In the genomic region with DNA sequence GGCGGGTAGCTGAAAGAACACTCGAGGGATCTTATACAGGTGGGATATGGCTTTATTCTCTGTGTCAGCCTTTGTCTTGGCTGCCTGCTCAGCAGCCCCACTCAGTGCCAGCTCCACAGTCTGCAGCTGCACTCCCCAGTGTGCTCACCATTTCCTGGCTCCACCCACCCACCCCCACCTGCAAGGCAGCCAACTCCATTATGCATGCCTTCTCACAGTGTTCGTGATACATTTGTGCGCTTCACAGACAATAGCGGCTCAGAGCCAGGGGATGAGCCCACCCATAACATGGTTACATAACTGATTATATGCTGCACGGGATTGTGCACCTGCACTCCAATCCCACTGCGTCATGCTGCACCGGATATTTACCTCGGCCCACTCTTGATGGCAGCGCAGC, we compare ENCODE assay signal across 1 cellular context.
TF ChIP-seq lines count a peak whose summit lies in the region.

No MANE protein-coding gene starts in this region.

TF ChIP-seq in SK-N-SH, 30 proteins besides CTCF, POLR2A, EP300 and RAD21:
- TF ChIP-seq FOXM1 (IDR thresholded peaks at IDR 0.05; ENCODE audit: low read depth), result no peak
- no peak for TF ChIP-seq RFX5 (IDR thresholded peaks at IDR 0.05; ENCODE audit: low read length)
- no peak for TF ChIP-seq ELF1 (IDR thresholded peaks at IDR 0.05)
- TF ChIP-seq EZH2phosphoT487 (IDR thresholded peaks at IDR 0.05; ENCODE audit: borderline replicate concordance, low read depth), result no peak
- no peak for TF ChIP-seq CHD2 (IDR thresholded peaks at IDR 0.05; ENCODE audit: low read length, partially characterized antibody)
- TF ChIP-seq, protein P1, sequence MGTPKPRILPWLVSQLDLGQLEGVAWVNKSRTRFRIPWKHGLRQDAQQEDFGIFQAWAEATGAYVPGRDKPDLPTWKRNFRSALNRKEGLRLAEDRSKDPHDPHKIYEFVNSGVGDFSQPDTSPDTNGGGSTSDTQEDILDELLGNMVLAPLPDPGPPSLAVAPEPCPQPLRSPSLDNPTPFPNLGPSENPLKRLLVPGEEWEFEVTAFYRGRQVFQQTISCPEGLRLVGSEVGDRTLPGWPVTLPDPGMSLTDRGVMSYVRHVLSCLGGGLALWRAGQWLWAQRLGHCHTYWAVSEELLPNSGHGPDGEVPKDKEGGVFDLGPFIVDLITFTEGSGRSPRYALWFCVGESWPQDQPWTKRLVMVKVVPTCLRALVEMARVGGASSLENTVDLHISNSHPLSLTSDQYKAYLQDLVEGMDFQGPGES (IDR thresholded peaks at IDR 0.05; ENCODE audit: low read depth, low read length), result no peak
- no peak for TF ChIP-seq TEAD4 (IDR thresholded peaks at IDR 0.05; ENCODE audit: borderline replicate concordance, insufficient read depth)
- TF ChIP-seq YY1 (IDR thresholded peaks at IDR 0.05; ENCODE audit: low read depth), result no peak
- TF ChIP-seq NRF1 (IDR thresholded peaks at IDR 0.05; ENCODE audit: low read depth, low read length), result no peak
- TF ChIP-seq, protein P2, sequence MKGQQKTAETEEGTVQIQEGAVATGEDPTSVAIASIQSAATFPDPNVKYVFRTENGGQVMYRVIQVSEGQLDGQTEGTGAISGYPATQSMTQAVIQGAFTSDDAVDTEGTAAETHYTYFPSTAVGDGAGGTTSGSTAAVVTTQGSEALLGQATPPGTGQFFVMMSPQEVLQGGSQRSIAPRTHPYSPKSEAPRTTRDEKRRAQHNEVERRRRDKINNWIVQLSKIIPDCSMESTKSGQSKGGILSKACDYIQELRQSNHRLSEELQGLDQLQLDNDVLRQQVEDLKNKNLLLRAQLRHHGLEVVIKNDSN (IDR thresholded peaks at IDR 0.05; ENCODE audit: borderline replicate concordance, low read depth), result no peak
- TF ChIP-seq FOSL2 (IDR thresholded peaks at IDR 0.05; ENCODE audit: borderline replicate concordance, low read depth), result no peak
- TF ChIP-seq SIN3A (IDR thresholded peaks at IDR 0.05; ENCODE audit: borderline replicate concordance, low read depth, low read length), result no peak
